ENCODE assay signal across 25 cellular contexts in genomic region chr1:20178634-20179368, GRCh38. TPM values are rescaled to one million over a fixed set of nuclear protein-coding genes. Genes with fewer than 3 reads are reported as not detected.
DNase-seq lines count a peak whose midpoint lies in the region; ATAC-seq and TF ChIP-seq lines count a peak whose summit lies in the region.
"Had no signal": no experiment of that assay in that cellular context is flagged by ENCODE, and none has a peak within 500 bp of the region (broad histone marks: within the 10 kb centered on the region; RNA-seq: fewer than 3 reads in every experiment).

No MANE protein-coding gene starts in this region.

- H3K18ac ChIP-seq in neuronal stem cell (ENCODE audit: low read length): no peak overlapping the region

- no peaks in the 10 kb centered on the region for H3K79me1 ChIP-seq in neuronal stem cell (ENCODE audit: low read depth, low read length)

- ATAC-seq in stimulated activated naive CD8-positive, alpha-beta T cell treated with anti-CD3 and anti-CD28 coated beads, Interleukin-15, amount 100 ng/mL, for 72 hours: peak; percentile 28
- no peak for ATAC-seq in stimulated activated naive CD8-positive, alpha-beta T cell treated with anti-CD3 and anti-CD28 coated beads, Interleukin-15, Interleukin-2, amounts not matched to agents 100 U/mL and 50 U/mL, for 24 hours
- no peak for ATAC-seq in T-helper 17 cell
- no peak for ATAC-seq in GM21576 (IDR thresholded peaks at IDR 0.05; ENCODE audit: unreplicated experiment)
- ATAC-seq in natural killer cell: no peak
- ATAC-seq: activated T-cell treated with anti-CD3 and anti-CD28 coated beads, Interleukin-2, amount 50 U/mL, for 72 hours; HCT116; mucosa of descending colon; right lobe of liver had no signal

- no peak overlapping the region for H3K27ac ChIP-seq in neuronal stem cell (replicated peaks; ENCODE audit: low read length)
- H3K27ac ChIP-seq: right lobe of liver, uterus had no signal

- H2AK5ac ChIP-seq in neuronal stem cell (ENCODE audit: low read depth, low read length): no peak overlapping the region

- H3K4me1 ChIP-seq in neuronal stem cell (ENCODE audit: control insufficient read depth in 2 of 2, insufficient read depth in 1 of 2, low read depth in 1 of 2, low read length in 2 of 2): no peaks in the 10 kb centered on the region
- H3K4me1 ChIP-seq: uterus had no signal

- H3K23ac ChIP-seq in neuronal stem cell (ENCODE audit: low read depth, low read length, poor library complexity): no peak overlapping the region

- no peak for DNase-seq in stimulated activated naive CD8-positive, alpha-beta T cell treated with anti-CD3 and anti-CD28 coated beads, Interleukin-15, amount 100 ng/mL, for 72 hours
- DNase-seq in stimulated activated naive CD8-positive, alpha-beta T cell treated with anti-CD3 and anti-CD28 coated beads, Interleukin-15, Interleukin-2, amounts not matched to agents 100 U/mL and 50 U/mL, for 24 hours: no peak
- no peak for DNase-seq in T-helper 17 cell
- DNase-seq in neuronal stem cell (ENCODE audit: low spot score): no peak
- DNase-seq in superior temporal gyrus (ENCODE audit: extremely low spot score): no peak
- no peak for DNase-seq in dermis blood vessel endothelial cell
- no peak for DNase-seq in natural killer cell
- DNase-seq: ACHN; activated T-cell treated with anti-CD3 and anti-CD28 coated beads, Interleukin-2, amount 50 U/mL, for 72 hours; CD4-positive, alpha-beta T cell; DMS53; NCI-H2081; NCI-H524 treated with DMSO at 0.1 percent for 48 hours; right lobe of liver; SIG-M5; uterus had no signal

- WGBS in neuronal stem cell (ENCODE audit: extremely low coverage in 2 of 2, insufficient read length in 2 of 2, insufficient replicate concordance in 1 of 2), 2 donors: no CpG with 5 or more reads among the region's 13 CpGs

- peaks cover 19% of the 10 kb centered on the region for H3K4me1 Mint-ChIP-seq in stimulated activated naive CD8-positive, alpha-beta T cell treated with anti-CD3 and anti-CD28 coated beads, Interleukin-15, amount 100 ng/mL, for 72 hours
- H3K4me1 Mint-ChIP-seq in T-helper 17 cell: peaks cover 7% of the 10 kb centered on the region
- H3K4me1 Mint-ChIP-seq in natural killer cell: peaks cover 0 to 10% of the 10 kb centered on the region in 2 donors

- no peak overlapping the region for H4K8ac ChIP-seq in neuronal stem cell (ENCODE audit: low read depth, low read length)

- no peak overlapping the region for H3K4me3 Mint-ChIP-seq in stimulated activated naive CD8-positive, alpha-beta T cell treated with anti-CD3 and anti-CD28 coated beads, Interleukin-15, amount 100 ng/mL, for 72 hours
- H3K4me3 Mint-ChIP-seq in T-helper 17 cell (no peak overlapping the region), natural killer cell (no peak overlapping the region)
- H3K4me3 Mint-ChIP-seq: activated naive CD8-positive, alpha-beta T cell; activated T-cell treated with anti-CD3 and anti-CD28 coated beads, Interleukin-2, amount 50 U/mL, for 72 hours; CD4-positive, alpha-beta T cell; stimulated activated naive CD8-positive, alpha-beta T cell treated with anti-CD3 and anti-CD28 coated beads, Interleukin-15, Interleukin-2, amounts not matched to agents 100 ng/mL and 50 ng/mL, for 24 hours had no signal

- H2BK5ac ChIP-seq in neuronal stem cell (ENCODE audit: low read length): no peak overlapping the region

- peaks cover 11 to 12% of the 10 kb centered on the region in 2 donors for H3K9me3 Mint-ChIP-seq in stimulated activated naive CD8-positive, alpha-beta T cell treated with anti-CD3 and anti-CD28 coated beads, Interleukin-15, amount 100 ng/mL, for 72 hours
- H3K9me3 Mint-ChIP-seq in natural killer cell: peaks cover 5 to 6% of the 10 kb centered on the region in 2 donors
- H3K9me3 Mint-ChIP-seq: CD4-positive, alpha-beta T cell had no signal

- H3K4me3 ChIP-seq in neuronal stem cell (ENCODE audit: low read length in 2 of 2): peak overlapping the region in 1 of 2 donors; percentile 27
- H3K4me3 ChIP-seq: mucosa of descending colon, right lobe of liver, uterus had no signal

- no peak overlapping the region for H2BK120ac ChIP-seq in neuronal stem cell (ENCODE audit: low read depth, low read length)

- no peak overlapping the region for H3K4ac ChIP-seq in neuronal stem cell (ENCODE audit: low read length)

- H3K27me3 ChIP-seq in neuronal stem cell (ENCODE audit: control insufficient read depth in 3 of 3, insufficient read depth in 3 of 3, low read depth in 1 of 3, low read length in 3 of 3): peaks cover 0 to 15% (median 0%) of the 10 kb centered on the region in 3 experiments
- H3K27me3 ChIP-seq: right lobe of liver, uterus had no signal

- no peak for TF ChIP-seq CTCF in natural killer cell (IDR thresholded peaks at IDR 0.05)

- no peak overlapping the region for H2AFZ ChIP-seq in neuronal stem cell (ENCODE audit: low read length)

- H3K9me3 ChIP-seq in T-helper 17 cell (ENCODE audit: control insufficient read depth, low read length, poor library complexity, severe bottlenecking): no peaks in the 10 kb centered on the region
- H3K9me3 ChIP-seq in neuronal stem cell (replicated peaks in 1 of 2; ENCODE audit: control insufficient read depth in 2 of 2, insufficient read depth in 1 of 2, low read depth in 1 of 2, low read length in 2 of 2): peaks cover 0 to 4% of the 10 kb centered on the region in 2 donors
- H3K9me3 ChIP-seq: mucosa of descending colon, right lobe of liver, uterus had no signal

- no peaks in the 10 kb centered on the region for H3K36me3 Mint-ChIP-seq in T-helper 17 cell (ENCODE audit: low read depth)
- H3K36me3 Mint-ChIP-seq in natural killer cell: no peaks in the 10 kb centered on the region
- H3K36me3 Mint-ChIP-seq: activated naive CD8-positive, alpha-beta T cell had no signal

- H2BK15ac ChIP-seq in neuronal stem cell (ENCODE audit: low read length): no peak overlapping the region

- no peak overlapping the region for H2BK12ac ChIP-seq in neuronal stem cell (ENCODE audit: low read length)

- H3K14ac ChIP-seq in neuronal stem cell (ENCODE audit: low read length): peak overlapping the region; percentile 32

- no peaks in the 10 kb centered on the region for H3K27me3 Mint-ChIP-seq in stimulated activated naive CD8-positive, alpha-beta T cell treated with anti-CD3 and anti-CD28 coated beads, Interleukin-15, amount 100 ng/mL, for 72 hours
- H3K27me3 Mint-ChIP-seq in T-helper 17 cell (no peaks in the 10 kb centered on the region), natural killer cell (ENCODE audit: low read depth in 2 of 2) (no peaks in the 10 kb centered on the region)
- H3K27me3 Mint-ChIP-seq: activated naive CD8-positive, alpha-beta T cell; CD4-positive, alpha-beta T cell had no signal

- no peak overlapping the region for H3K27ac Mint-ChIP-seq in stimulated activated naive CD8-positive, alpha-beta T cell treated with anti-CD3 and anti-CD28 coated beads, Interleukin-15, amount 100 ng/mL, for 72 hours
- H3K27ac Mint-ChIP-seq in T-helper 17 cell (peak overlapping the region; percentile 16), natural killer cell (peak overlapping the region in 1 of 2 donors; percentile 34)
- H3K27ac Mint-ChIP-seq: activated naive CD8-positive, alpha-beta T cell; activated T-cell treated with anti-CD3 and anti-CD28 coated beads, Interleukin-2, amount 50 U/mL, for 72 hours; CD4-positive, alpha-beta T cell; stimulated activated naive CD8-positive, alpha-beta T cell treated with anti-CD3 and anti-CD28 coated beads, Interleukin-15, Interleukin-2, amounts not matched to agents 100 ng/mL and 50 ng/mL, for 24 hours had no signal

- H4K91ac ChIP-seq in neuronal stem cell (ENCODE audit: low read depth, low read length, poor library complexity): no peak overlapping the region

- no peaks in the 10 kb centered on the region for H3K36me3 ChIP-seq in neuronal stem cell (replicated peaks in 1 of 2; ENCODE audit: control insufficient read depth in 2 of 2, insufficient read depth in 2 of 2, low read length in 2 of 2)
- H3K36me3 ChIP-seq: right lobe of liver, uterus had no signal

- no peak overlapping the region for H3K4me2 ChIP-seq in neuronal stem cell (ENCODE audit: insufficient read depth, low read length, poor library complexity, severe bottlenecking)

- intact Hi-C loops in natural killer cell (cut with micrococcal nuclease): no loop called here

- no peak overlapping the region for H3K9ac ChIP-seq in neuronal stem cell (ENCODE audit: low read depth, low read length, poor library complexity)

RNA-seq across cellular contexts. Expression of gene UBXN10, which starts 7.1 kb away (rescaled TPM):
- 1 to 10 TPM in 1 of 2 donors, under 1 TPM in 1; 0.81 to 1.0 TPM for total RNA-seq in T-helper 17 cell
- polyA plus RNA-seq in neuronal stem cell (2013, experiment 1 of 2): 0.50 TPM
- polyA plus RNA-seq in neuronal stem cell (2013, experiment 2 of 2): 0.55 TPM
- 0.05 TPM in 1 of 2 replicates, not detected in the other for total RNA-seq in dermis blood vessel endothelial cell
- 1 to 10 TPM; 2.5 to 3.6 (median 3.5) TPM for total RNA-seq in natural killer cell
- total RNA-seq: chondrocyte had no signal
- polyA plus RNA-seq: fibroblast of lung had no signal

RNA-seq across cellular contexts. Expression of gene PLA2G2C, which starts 7.5 kb away (rescaled TPM):
- total RNA-seq in T-helper 17 cell (under 1 TPM in 1 of 2 donors, not detected in 1; 0.25 TPM), dermis blood vessel endothelial cell (not detected in 2 replicates), natural killer cell (not detected)
- not detected for polyA plus RNA-seq in neuronal stem cell (2013, experiment 1 of 2)
- polyA plus RNA-seq in neuronal stem cell (2013, experiment 2 of 2): not detected
- total RNA-seq: CD4-positive, alpha-beta T cell; chondrocyte; fibroblast of lung; liver; right lobe of liver; uterus had no signal
- polyA plus RNA-seq: fibroblast of lung, liver had no signal

RNA-seq across cellular contexts. Expression of gene PLA2G2F, which starts 39.7 kb away (rescaled TPM):
- total RNA-seq in T-helper 17 cell (not detected), dermis blood vessel endothelial cell (not detected in 2 replicates), natural killer cell (not detected)
- not detected for polyA plus RNA-seq in neuronal stem cell (2013, experiment 1 of 2)
- not detected for polyA plus RNA-seq in neuronal stem cell (2013, experiment 2 of 2)
- total RNA-seq: activated T-cell treated with anti-CD3 and anti-CD28 coated beads, Interleukin-2, amount 50 U/mL, for 72 hours; CD4-positive, alpha-beta T cell; chondrocyte; fibroblast of lung; right lobe of liver; T-helper 2 cell treated with Interferon-gamma antibody and Interleukin-4, amounts not matched to agents 100 ng/mL and 5 ng/mL, for 36 hours had no signal
- polyA plus RNA-seq: fibroblast of lung, liver had no signal

RNA-seq across cellular contexts. Expression of gene PLA2G2D, which starts 59.5 kb away (rescaled TPM):
- total RNA-seq in T-helper 17 cell (not detected), dermis blood vessel endothelial cell (not detected in 2 replicates), natural killer cell (not detected)
- polyA plus RNA-seq in neuronal stem cell (2013, experiment 1 of 2): not detected
- polyA plus RNA-seq in neuronal stem cell (2013, experiment 2 of 2): not detected
- total RNA-seq: activated T-cell treated with anti-CD3 and anti-CD28 coated beads, Interleukin-2, amount 50 U/mL, for 72 hours; CD4-positive, alpha-beta T cell; chondrocyte; fibroblast of lung; T-helper 2 cell treated with Interferon-gamma antibody and Interleukin-4, amounts not matched to agents 100 ng/mL and 5 ng/mL, for 36 hours; uterus had no signal
- polyA plus RNA-seq: fibroblast of lung had no signal
